Comparison of ENCODE assay signal across 10 cellular contexts in the genomic region with DNA sequence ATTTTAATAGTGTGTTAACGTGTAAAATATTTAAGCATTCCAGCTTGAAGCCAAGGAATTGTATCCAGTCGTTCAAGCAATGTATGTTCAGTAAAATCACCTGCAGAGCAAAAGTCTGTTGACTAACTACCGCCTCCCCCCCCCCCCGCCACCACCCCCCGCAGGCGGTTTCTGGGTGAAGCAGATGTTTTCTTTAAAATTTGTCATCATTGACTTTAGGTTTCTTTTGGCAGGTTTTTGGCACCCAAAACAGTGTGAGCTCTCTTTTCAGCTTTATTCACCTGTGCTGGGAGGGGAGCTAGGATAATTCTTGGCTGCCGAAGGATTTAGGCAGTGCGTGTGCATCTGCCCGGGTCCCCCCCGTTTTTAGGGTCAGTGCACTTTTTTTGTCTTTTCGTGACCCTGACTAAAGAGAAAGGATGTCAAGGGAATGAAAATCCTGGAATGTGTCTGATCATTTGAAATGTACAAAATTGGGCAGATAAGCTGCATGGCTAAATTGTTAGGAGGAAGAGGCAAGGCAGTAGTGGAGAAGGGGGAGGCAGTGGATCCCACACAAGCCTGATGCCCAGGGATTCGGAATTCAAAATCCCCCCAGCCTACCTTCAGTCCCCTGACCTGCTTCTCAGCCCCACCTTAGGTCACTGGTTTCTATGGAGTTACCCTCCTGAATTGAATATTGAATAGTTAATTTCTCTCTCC. TPM values are rescaled to one million over a fixed set of nuclear protein-coding genes. Genes with fewer than 3 reads are reported as not detected.
DNase-seq lines count a peak whose midpoint lies in the region; ATAC-seq and TF ChIP-seq lines count a peak whose summit lies in the region.
"Had no signal": no experiment of that assay in that cellular context is flagged by ENCODE, and none has a peak within 500 bp of the region (broad histone marks: within the 10 kb centered on the region; RNA-seq: fewer than 3 reads in every experiment).

No MANE protein-coding gene starts in this region.

- peaks cover 25% of the 10 kb centered on the region for H3K4me1 Mint-ChIP-seq in neural crest cell

- peaks cover 6% of the 10 kb centered on the region for H3K27me3 ChIP-seq in endocrine pancreas (ENCODE audit: control insufficient read depth, insufficient read depth, low read length)

- no peak overlapping the region for H3K27ac Mint-ChIP-seq in neural crest cell (ENCODE audit: unreplicated experiment)

- TF ChIP-seq CTCF in AG09309 (IDR thresholded peaks at IDR 0.05; ENCODE audit: control insufficient read depth, insufficient read depth, low read depth, low read length, missing control alignments) (no peak), neural crest cell (conservative IDR thresholded peaks at IDR 0.05) (no peak)

- H3K27me3 Mint-ChIP-seq in neural crest cell (ENCODE audit: low read depth): peaks cover 49% of the 10 kb centered on the region

- no peaks in the 10 kb centered on the region for H3K9me3 Mint-ChIP-seq in neural crest cell
- H3K9me3 Mint-ChIP-seq: central memory CD8-positive, alpha-beta T cell had no signal

- H3K4me3 Mint-ChIP-seq in neural crest cell: peak overlapping the region; percentile 1

- DNase-seq in AG09309 (ENCODE audit: low read depth): no peak
- peak; percentile 1 for DNase-seq in NCI-H1105 (lab: John Stamatoyannopoulos, UW)
- DNase-seq in neural crest cell (ENCODE audit: low read depth, low spot score): no peak
- no peak for DNase-seq in COLO829 (ENCODE audit: low spot score)
- DNase-seq in OCI-M1 (lab: John Stamatoyannopoulos, UW): no peak
- DNase-seq in DMS114 treated with DMSO at 0.1 percent for 48 hours (lab: John Stamatoyannopoulos, UW; ENCODE audit: unreplicated experiment): no peak
- DNase-seq: activated CD4-positive, alpha-beta T cell treated with anti-CD3 and anti-CD28 coated beads, Interleukin-2, amount 50 U/mL, for 4 hours had no signal

- no peak overlapping the region for H3K9ac ChIP-seq in endocrine pancreas (ENCODE audit: control insufficient read depth, insufficient read depth, low read length)

- H3K9me3 ChIP-seq in endocrine pancreas (ENCODE audit: control insufficient read depth, low read length): no peaks in the 10 kb centered on the region

- H3K4me3 ChIP-seq in AG09309 (ENCODE audit: control insufficient read depth, low read depth, low read length) (peak overlapping the region; percentile 43), endocrine pancreas (ENCODE audit: control insufficient read depth, insufficient read depth, low read length) (peak overlapping the region; percentile 16)

- no peak for ATAC-seq in HG03571 (IDR thresholded peaks at IDR 0.05; ENCODE audit: unreplicated experiment)

- H3K4me1 ChIP-seq in endocrine pancreas (ENCODE audit: control insufficient read depth, insufficient read depth, low read length): no peaks in the 10 kb centered on the region

- H3K36me3 ChIP-seq in endocrine pancreas (ENCODE audit: control insufficient read depth, insufficient read depth, low read length): no peaks in the 10 kb centered on the region

- H3K36me3 Mint-ChIP-seq in neural crest cell (ENCODE audit: low read depth): no peaks in the 10 kb centered on the region

RNA-seq across cellular contexts. Expression of a gene that starts 1.1 kb away (rescaled TPM):
- total RNA-seq in neural crest cell: 0.14 TPM in 1 of 2 replicates, not detected in the other
